ENCODE assay signal across 9 cellular contexts in the genomic region with DNA sequence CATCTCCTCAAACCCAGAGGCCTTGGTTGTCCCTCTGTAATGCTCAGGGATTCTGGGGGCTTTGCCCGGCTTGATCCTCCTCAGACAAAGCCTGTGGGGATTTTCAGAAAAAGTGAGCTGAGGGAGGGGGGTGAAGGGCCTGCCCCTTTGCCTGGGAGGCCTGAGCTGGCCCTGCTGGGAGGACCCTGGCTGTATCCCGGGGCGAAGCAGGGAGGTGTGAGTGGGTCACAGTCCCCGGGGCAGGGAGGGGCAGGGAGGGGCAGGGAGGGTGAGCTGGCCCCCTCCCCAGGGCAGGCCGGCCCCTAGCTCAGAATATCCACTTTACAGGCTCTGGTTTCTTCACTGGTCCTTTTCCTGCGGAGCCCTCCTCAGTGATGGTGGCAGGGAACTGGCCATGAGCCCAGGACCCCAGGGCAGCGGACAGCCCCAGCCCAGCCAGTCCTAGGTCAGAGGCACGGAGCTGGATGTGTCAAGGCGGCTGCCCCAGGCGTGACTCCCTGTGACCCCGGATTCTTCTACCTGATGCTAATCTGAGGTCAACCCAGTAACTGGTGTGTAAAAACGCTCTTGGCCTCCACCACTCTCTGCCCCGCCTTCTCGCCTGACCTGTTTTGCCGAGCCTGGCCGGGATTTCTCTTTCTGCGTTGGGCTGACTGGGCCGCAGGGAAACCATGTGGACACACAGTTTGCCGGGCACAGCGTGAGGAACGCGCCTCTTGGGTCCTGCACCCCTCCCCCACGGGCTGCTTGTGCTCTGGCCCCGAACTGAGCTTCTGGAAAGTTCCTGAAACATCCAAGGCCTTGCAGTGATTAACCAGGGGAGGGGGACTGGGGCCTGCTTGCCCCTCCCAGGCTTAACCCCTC. TPM values are rescaled to one million over a fixed set of nuclear protein-coding genes. Genes with fewer than 3 reads are reported as not detected.
DNase-seq lines count a peak whose midpoint lies in the region; ATAC-seq and TF ChIP-seq lines count a peak whose summit lies in the region.
"Had no signal": no experiment of that assay in that cellular context is flagged by ENCODE, and none has a peak within 500 bp of the region (broad histone marks: within the 10 kb centered on the region; RNA-seq: fewer than 3 reads in every experiment).

No MANE protein-coding gene starts in this region.

- ATAC-seq in right lobe of liver (peak; percentile 30 to 37 (median 31)), HG02571 (IDR thresholded peaks at IDR 0.05; ENCODE audit: unreplicated experiment) (no peak)

- H4K20me1 ChIP-seq in Karpas-422 (ENCODE audit: insufficient read depth, low read depth, low read length): no peaks in the 10 kb centered on the region

- H3K36me3 ChIP-seq in right lobe of liver: no peaks in the 10 kb centered on the region
- peaks cover 15% of the 10 kb centered on the region for H3K36me3 ChIP-seq in thymus (ENCODE audit: control insufficient read depth, insufficient read depth)
- no peaks in the 10 kb centered on the region for H3K36me3 ChIP-seq in Karpas-422 (ENCODE audit: insufficient read depth, low read length)

- H3K4me3 ChIP-seq in choroid plexus epithelial cell (ENCODE audit: low read depth, low read length): no peak overlapping the region
- no peak overlapping the region for H3K4me3 ChIP-seq in right lobe of liver
- no peak overlapping the region for H3K4me3 ChIP-seq in thymus (ENCODE audit: low read length)
- H3K4me3 ChIP-seq in Karpas-422 (ENCODE audit: low read length): no peak overlapping the region

- no peaks in the 10 kb centered on the region for H3K9me2 ChIP-seq in Karpas-422 (replicated peaks; ENCODE audit: insufficient read depth, low read length)

- TF ChIP-seq POLR2A in right lobe of liver (IDR thresholded peaks at IDR 0.05): peak; percentile 39

- intact Hi-C loops in right lobe of liver (cut with DNase I): no loop called here

- 14% methylated on average over 7 of the region's 24 CpGs for WGBS in right lobe of liver (ENCODE audit: insufficient coverage, low coverage, low lambda C conversion rate, missing lambda C conversion rate)
- 95% methylated on average over 24 of the region's 24 CpGs for WGBS in thymus

- peaks cover 0 to 95% (median 46%) of the 10 kb centered on the region in 4 donors for H3K4me1 ChIP-seq in right lobe of liver
- H3K4me1 ChIP-seq in thymus (ENCODE audit: control insufficient read depth, insufficient read depth, low read length): peaks cover 39% of the 10 kb centered on the region
- peaks cover 55% of the 10 kb centered on the region for H3K4me1 ChIP-seq in Karpas-422 (ENCODE audit: low read length)

- H2AFZ ChIP-seq in Karpas-422 (ENCODE audit: low read length): no peak overlapping the region

- peak; percentile 56 for DNase-seq in DMS53 (lab: John Stamatoyannopoulos, UW)
- no peak for DNase-seq in DMS53 treated with DMSO at 0.1 percent for 48 hours (lab: John Stamatoyannopoulos, UW; ENCODE audit: unreplicated experiment)
- DNase-seq in choroid plexus epithelial cell (ENCODE audit: low read depth): peak; percentile 58
- DNase-seq in right lobe of liver: peak; percentile 87 to 96 (median 96)
- no peak for DNase-seq in T-helper 1 cell
- no peak for DNase-seq in Karpas-422
- DNase-seq: stimulated activated CD4-positive, alpha-beta T cell treated with anti-CD3 and anti-CD28 coated beads, Interleukin-4, amount 100 ng/mL, for 24 hours had no signal

- H3K27ac ChIP-seq in right lobe of liver: peak overlapping the region; percentile 79 to 99 (median 99)
- H3K27ac ChIP-seq in thymus (ENCODE audit: low read depth): peak overlapping the region; percentile 10
- H3K27ac ChIP-seq in Karpas-422 (ENCODE audit: low read length): no peak overlapping the region

- H3K4me2 ChIP-seq in Karpas-422 (ENCODE audit: low read depth, low read length, poor library complexity, severe bottlenecking): no peak overlapping the region

- no peaks in the 10 kb centered on the region for H3K27me3 ChIP-seq in right lobe of liver
- no peaks in the 10 kb centered on the region for H3K27me3 ChIP-seq in thymus (ENCODE audit: control insufficient read depth, insufficient read depth)
- H3K27me3 ChIP-seq in Karpas-422 (ENCODE audit: low read length): no peaks in the 10 kb centered on the region

- H3K9me3 ChIP-seq in right lobe of liver (no peaks in the 10 kb centered on the region), thymus (ENCODE audit: control insufficient read depth) (no peaks in the 10 kb centered on the region), Karpas-422 (ENCODE audit: low read length) (no peaks in the 10 kb centered on the region)

- TF ChIP-seq CTCF in choroid plexus epithelial cell (conservative IDR thresholded peaks at IDR 0.05; ENCODE audit: low read depth, low read length) (no peak), right lobe of liver (IDR thresholded peaks at IDR 0.05) (no peak)

- no peak overlapping the region for H3K9ac ChIP-seq in Karpas-422 (ENCODE audit: low read length)

- peaks cover 11% of the 10 kb centered on the region for H3K79me2 ChIP-seq in Karpas-422 (ENCODE audit: low read length)

RNA-seq across cellular contexts. Expression of gene FASN, which starts 5.8 kb away (rescaled TPM):
- 100 to 1,000 TPM in 4 of 6 experiments, 10 to 100 TPM in 2; 76.5 to 290 (median 217) TPM for total RNA-seq in right lobe of liver
- polyA plus RNA-seq in thymus: 19.0 TPM
- 94.1 and 197 TPM in 2 replicates for total RNA-seq in Karpas-422 (2014; rRNA removed; shearing (Covaris generic); ENCODE audit: low replicate concordance)

RNA-seq across cellular contexts. Expression of gene DUS1L, which starts 38.2 kb away (rescaled TPM):
- total RNA-seq in right lobe of liver: 100 to 1,000 TPM in 2 of 6 experiments, 10 to 100 TPM in 4; 61.8 to 115 (median 89.9) TPM
- 147 TPM for polyA plus RNA-seq in thymus
- total RNA-seq in Karpas-422 (2014; rRNA removed; shearing (Covaris generic); ENCODE audit: low replicate concordance): 89.6 and 187 TPM in 2 replicates

RNA-seq across cellular contexts. Expression of gene GPS1, which starts 52.1 kb away (rescaled TPM):
- 10 to 100 TPM; 46.5 to 93.5 (median 62.1) TPM for total RNA-seq in right lobe of liver
- polyA plus RNA-seq in thymus: 98.3 TPM
- total RNA-seq in Karpas-422 (2014; rRNA removed; shearing (Covaris generic); ENCODE audit: low replicate concordance): 57.1 and 110 TPM in 2 replicates

RNA-seq across cellular contexts. Expression of gene RFNG, which starts 52.2 kb away (rescaled TPM):
- total RNA-seq in right lobe of liver: 10 to 100 TPM; 29.9 to 53.3 (median 43.7) TPM
- polyA plus RNA-seq in thymus: 45.4 TPM
- total RNA-seq in Karpas-422 (2014; rRNA removed; shearing (Covaris generic); ENCODE audit: low replicate concordance): 16.5 and 26.8 TPM in 2 replicates

Comparison
In these comparisons a context has a peak if more than half of its experiments do, and no peak if none do; other contexts are left out.
1. DNase-seq: peak in DMS53 (single experiment), choroid plexus epithelial cell (single experiment) and right lobe of liver (3 of 3); none in DMS53 treated with DMSO at 0.1 percent for 48 hours (single experiment), T-helper 1 cell (0 of 5) and Karpas-422 (single experiment).